ENCODE assay signal across 25 cellular contexts in the genomic region with DNA sequence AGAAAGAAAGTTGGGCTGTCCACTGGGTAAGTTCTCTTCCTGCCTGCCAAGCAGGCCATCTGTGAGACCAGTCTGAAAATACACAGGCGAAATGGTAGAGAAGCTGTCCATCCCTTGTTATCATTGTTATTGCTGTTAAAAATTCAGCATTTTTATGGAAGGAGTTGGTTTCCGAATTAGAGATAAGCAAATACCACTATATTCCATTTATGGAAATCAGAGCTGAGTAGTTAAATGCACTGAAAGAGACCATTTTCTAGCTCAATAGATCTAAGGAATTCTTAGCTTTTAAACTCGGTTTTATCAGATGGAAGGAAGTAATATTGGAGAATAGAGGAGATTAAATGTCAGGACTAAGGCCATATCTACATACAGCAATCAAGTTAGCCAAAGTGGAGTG.
"Had no signal": no experiment of that assay in that cellular context is flagged by ENCODE, and none has a peak within 500 bp of the region (broad histone marks: within the 10 kb centered on the region; RNA-seq: fewer than 3 reads in every experiment).

No MANE protein-coding gene starts in this region.

- ATAC-seq: effector memory CD8-positive, alpha-beta T cell; esophagus mucosa; foreskin keratinocyte; gastroesophageal sphincter; left cardiac atrium; left lung; left ventricle myocardium superior; lower lobe of right lung; naive thymus-derived CD4-positive, alpha-beta T cell had no signal

- H3K27ac Mint-ChIP-seq: dendritic cell treated with granulocyte-macrophage colony-stimulating factor and Interleukin-4, amounts not matched to agents 40 ng/mL and 50 ng/mL, for 4 days; effector memory CD8-positive, alpha-beta T cell; endodermal cell; naive thymus-derived CD4-positive, alpha-beta T cell had no signal

- H3K9me3 Mint-ChIP-seq: effector memory CD8-positive, alpha-beta T cell; endodermal cell had no signal

- FAIRE-seq: endometrium, frontal cortex, islet of Langerhans, keratinocyte had no signal

- H3K4me1 Mint-ChIP-seq: endodermal cell; naive thymus-derived CD4-positive, alpha-beta T cell had no signal

- DNase-seq: colonic mucosa; cortex of kidney; effector CD8-positive, alpha-beta T cell; effector memory CD8-positive, alpha-beta T cell; endodermal cell; erythroblast; esophagus squamous epithelium; foreskin keratinocyte; heart left ventricle; hippocampal formation; left cardiac atrium; left lung; left ventricle myocardium superior; lower lobe of right lung; mesendoderm; midbrain; naive thymus-derived CD4-positive, alpha-beta T cell had no signal

- H3K36me3 ChIP-seq: colonic mucosa, esophagus squamous epithelium, gastroesophageal sphincter, heart left ventricle, left lung, lower lobe of right lung had no signal

- H3K4me1 ChIP-seq: colonic mucosa, esophagus squamous epithelium, foreskin keratinocyte, gastroesophageal sphincter, left lung, lower lobe of right lung had no signal

- H3K36me3 Mint-ChIP-seq: naive thymus-derived CD4-positive, alpha-beta T cell had no signal

- H3K4me3 ChIP-seq: colonic mucosa, esophagus squamous epithelium, gastroesophageal sphincter, heart left ventricle, left lung, lower lobe of right lung had no signal

- H3K27me3 Mint-ChIP-seq: dendritic cell treated with granulocyte-macrophage colony-stimulating factor and Interleukin-4, amounts not matched to agents 40 ng/mL and 50 ng/mL, for 4 days had no signal

- H3K27ac ChIP-seq: colonic mucosa, epithelial cell of prostate, esophagus squamous epithelium, foreskin keratinocyte, gastroesophageal sphincter, left lung, lower lobe of right lung had no signal

- H3K4me3 Mint-ChIP-seq: dendritic cell treated with granulocyte-macrophage colony-stimulating factor and Interleukin-4, amounts not matched to agents 40 ng/mL and 50 ng/mL, for 4 days; effector memory CD8-positive, alpha-beta T cell; endodermal cell; naive thymus-derived CD4-positive, alpha-beta T cell had no signal

- H3K27me3 ChIP-seq: colonic mucosa, esophagus squamous epithelium, heart left ventricle, left lung had no signal

- H3K9me3 ChIP-seq: colonic mucosa, esophagus squamous epithelium, gastroesophageal sphincter, heart left ventricle, left lung, lower lobe of right lung had no signal
